Comparison of ENCODE assay signal across 8 cellular contexts in genomic region chrX:123962794-123963373, GRCh38. TPM values are rescaled to one million over a fixed set of nuclear protein-coding genes. Genes with fewer than 3 reads are reported as not detected.
DNase-seq lines count a peak whose midpoint lies in the region; ATAC-seq, FAIRE-seq and TF ChIP-seq lines count a peak whose summit lies in the region.

No MANE protein-coding gene starts in this region.

- H3K4me3 ChIP-seq in adrenal gland (peak overlapping the region in 2 of 4 donors; percentile 26 to 63), heart left ventricle (peak overlapping the region; percentile 25 to 97 (median 80)), upper lobe of right lung (peak overlapping the region; percentile 69)

- H3K4me1 ChIP-seq in adrenal gland (replicated peaks in 1 of 2), result peaks cover 0 to 13% of the 10 kb centered on the region in 2 donors
- H3K4me1 ChIP-seq in heart left ventricle, result peaks cover 0 to 27% (median 10%) of the 10 kb centered on the region in 12 donors
- peaks cover 6% of the 10 kb centered on the region for H3K4me1 ChIP-seq in upper lobe of right lung

- TF ChIP-seq POLR2A in GM12891 (IDR thresholded peaks at IDR 0.05; ENCODE audit: low read depth, low read length) (peak; percentile 63), adrenal gland (IDR thresholded peaks at IDR 0.05) (peak; percentile 46 to 90), heart left ventricle (IDR thresholded peaks at IDR 0.05) (peak in 1 of 2 donors; percentile 64)

- H3K36me3 ChIP-seq in adrenal gland (replicated peaks in 1 of 2) (no peaks in the 10 kb centered on the region), heart left ventricle (no peaks in the 10 kb centered on the region), upper lobe of right lung (no peaks in the 10 kb centered on the region)

- peak in 3 of 6 experiments; percentile 8 to 19 (median 11) for TF ChIP-seq CTCF in adrenal gland (IDR thresholded peaks at IDR 0.05)
- TF ChIP-seq CTCF in heart left ventricle (IDR thresholded peaks at IDR 0.05), result no peak
- no peak for TF ChIP-seq CTCF in upper lobe of right lung (IDR thresholded peaks at IDR 0.05)

- WGBS in adrenal gland, 4 donors, result 0 to 33% (median 9%) methylated on average over 11 to 22 of the region's 22 CpGs
- 1 to 27% (median 12%) methylated on average over 22 of the region's 22 CpGs for WGBS in heart left ventricle, 4 donors

- no peak for DNase-seq in GM12891 (ENCODE audit: insufficient read length, low spot score)
- peak; percentile 94 for DNase-seq in NCI-H1436 treated with DMSO at 0.1 percent for 48 hours (lab: John Stamatoyannopoulos, UW)
- DNase-seq in T follicular helper cell (ENCODE audit: low read depth), result peak; percentile 82
- DNase-seq in adrenal gland, result peak; percentile 89 to 96 (median 94)
- DNase-seq in heart left ventricle, result peak; percentile 89 to 93 (median 92)
- peak; percentile 67 to 94 (median 72) for DNase-seq in posterior cingulate gyrus
- DNase-seq in upper lobe of right lung, result peak; percentile 89

- peak overlapping the region; percentile 89 to 99 (median 96) for H3K27ac ChIP-seq in adrenal gland
- peak overlapping the region; percentile 94 to 100 (median 99) for H3K27ac ChIP-seq in heart left ventricle
- peak overlapping the region; percentile 98 for H3K27ac ChIP-seq in upper lobe of right lung

- peak; percentile 88 for FAIRE-seq in GM12891 (lab: Jason Lieb, UNC)

- ATAC-seq in HG02852 (IDR thresholded peaks at IDR 0.05; ENCODE audit: unreplicated experiment), result peak; percentile 64
- ATAC-seq in heart left ventricle, result peak; percentile 81 to 86 (median 84)
- peak; percentile 79 for ATAC-seq in upper lobe of right lung

- no peaks in the 10 kb centered on the region for H3K9me3 ChIP-seq in adrenal gland (replicated peaks in 1 of 3)
- no peaks in the 10 kb centered on the region for H3K9me3 ChIP-seq in heart left ventricle
- H3K9me3 ChIP-seq in upper lobe of right lung, result no peaks in the 10 kb centered on the region

- intact Hi-C loops in adrenal gland (cut with DNase I), result no loop called here
- intact Hi-C loops in heart left ventricle (cut with DNase I), result loop anchor here in 5 of 10 donors (5.0 to 10.0 kb wide), 4 partner anchors 49 to 62 kb away; no protein-coding TSS in a partner anchor
- intact Hi-C loops in posterior cingulate gyrus (cut with DNase I), result loop anchor here (5.0 kb wide), 1 partner anchor 54 kb away; no protein-coding TSS in a partner anchor
- intact Hi-C loops in upper lobe of right lung (cut with DNase I), result no loop called here

- no peaks in the 10 kb centered on the region for H3K27me3 ChIP-seq in adrenal gland
- H3K27me3 ChIP-seq in heart left ventricle, result no peaks in the 10 kb centered on the region
- H3K27me3 ChIP-seq in upper lobe of right lung, result no peaks in the 10 kb centered on the region

TF ChIP-seq in GM12891, 5 proteins besides CTCF, POLR2A, EP300 and RAD21:
- no peak for TF ChIP-seq PAX5 (IDR thresholded peaks at IDR 0.05; ENCODE audit: insufficient read depth, low read length, severe bottlenecking)
- TF ChIP-seq POLR2AphosphoS5 (IDR thresholded peaks at IDR 0.05; ENCODE audit: low read depth, low read length), result peak; percentile 64
- TF ChIP-seq TAF1 (IDR thresholded peaks at IDR 0.05; ENCODE audit: low read depth, low read length), result peak; percentile 74
TF ChIP-seq in GM12891: peak in this region for 2.

RNA-seq across cellular contexts. Expression of gene STAG2, which starts 1.4 kb away (rescaled TPM):
- polyA plus RNA-seq in GM12891 (2012; ENCODE audit: low read depth, missing spikeins), result 25.3 TPM
- total RNA-seq in adrenal gland, result 10 to 100 TPM; 31.8 to 71.5 (median 58.0) TPM
- 10 to 100 TPM; 12.6 to 41.7 (median 16.4) TPM for polyA plus RNA-seq in adrenal gland
- 10 to 100 TPM; 19.8 to 42.0 (median 27.0) TPM for total RNA-seq in heart left ventricle
- polyA plus RNA-seq in heart left ventricle, result 10 to 100 TPM; 10.4 to 20.8 TPM
- 71.4 TPM for total RNA-seq in upper lobe of right lung
